In the genomic region with DNA sequence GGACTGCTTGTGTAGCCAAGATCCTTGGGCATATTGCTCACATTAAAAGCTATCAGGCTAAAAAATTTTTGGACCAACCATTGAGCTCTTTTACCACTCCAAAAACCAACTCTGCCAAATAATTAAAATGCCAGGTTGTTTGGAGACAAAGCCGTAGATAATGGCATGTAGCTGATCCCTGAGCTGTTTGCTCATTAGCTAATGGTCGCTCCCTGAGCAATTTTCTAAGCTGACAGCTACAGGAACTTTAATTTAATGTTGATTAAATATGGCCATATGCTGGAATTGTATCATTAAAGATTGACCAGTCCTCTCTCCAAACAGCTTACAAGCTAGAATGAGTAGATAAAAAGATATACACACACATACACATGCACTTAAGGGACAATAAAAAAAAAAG, we compare ENCODE assay signal across 15 cellular contexts.
"Had no signal": no experiment of that assay in that cellular context is flagged by ENCODE, and none has a peak within 500 bp of the region (broad histone marks: within the 10 kb centered on the region; RNA-seq: fewer than 3 reads in every experiment).

No MANE protein-coding gene starts in this region.

- ATAC-seq: effector memory CD8-positive, alpha-beta T cell; gastrocnemius medialis; heart right ventricle; left lobe of liver; naive thymus-derived CD4-positive, alpha-beta T cell; right lobe of liver; stimulated activated naive CD8-positive, alpha-beta T cell treated with anti-CD3 and anti-CD28 coated beads, Interleukin-15, amount 100 ng/mL, for 72 hours had no signal

- DNase-seq: effector memory CD8-positive, alpha-beta T cell; gastrocnemius medialis; heart right ventricle; hypothalamus; islet precursor cell; mammary epithelial cell; naive thymus-derived CD4-positive, alpha-beta T cell; nephron progenitor cell; right lobe of liver; stimulated activated CD4-positive, alpha-beta T cell treated with anti-CD3 and anti-CD28 coated beads, Interleukin-1b, Interleukin-23, amount 100 ng/mL, for 48 hours; stimulated activated CD4-positive, alpha-beta T cell treated with anti-CD3 and anti-CD28 coated beads, Interleukin-4, amount 100 ng/mL, for 24 hours; stimulated activated naive B cell treated with anti-CD40 and anti-IgM and Interleukin-4, amounts not matched to agents 10 μg/mL and 1 μg/mL and 100 μg/mL, for 72 hours; stimulated activated naive CD8-positive, alpha-beta T cell treated with anti-CD3 and anti-CD28 coated beads, Interleukin-15, amount 100 ng/mL, for 72 hours; transverse colon had no signal
